Comparison of ENCODE assay signal across 9 cellular contexts in genomic region chr2:237701859-237702370, GRCh38.
DNase-seq lines count a peak whose midpoint lies in the region; ATAC-seq lines count a peak whose summit lies in the region.
"Had no signal": no experiment of that assay in that cellular context is flagged by ENCODE, and none has a peak within 500 bp of the region (broad histone marks: within the 10 kb centered on the region; RNA-seq: fewer than 3 reads in every experiment).

No MANE protein-coding gene starts in this region.

- DNase-seq in NT2/D1 (ENCODE audit: low read depth, low spot score), result no peak
- DNase-seq in effector memory CD4-positive, alpha-beta T cell, result no peak
- DNase-seq in natural killer cell treated with Interleukin-12 subunit alpha and Interleukin-12 subunit beta and Interleukin-15 and Interleukin-18, amount 100 ng/mL, for 72 hours (ENCODE audit: low spot score), result no peak
- no peak for DNase-seq in HuH-7.5 (ENCODE audit: low spot score)
- no peak for DNase-seq in DMS153 (lab: John Stamatoyannopoulos, UW)
- DNase-seq: NCI-H524 treated with DMSO at 0.1 percent for 48 hours had no signal

- H3K4me2 ChIP-seq in BLaER1 treated with 17β-estradiol and CSF1 and Interleukin-3, amounts not matched to agents 10 nM and 100 nM, result peak overlapping the region; percentile 94 to 100 (median 98)

- no peaks in the 10 kb centered on the region for H3K9me3 Mint-ChIP-seq in natural killer cell treated with Interleukin-12 subunit alpha and Interleukin-12 subunit beta and Interleukin-15 and Interleukin-18, amount 100 ng/mL, for 72 hours

- no peaks in the 10 kb centered on the region for H3K27me3 Mint-ChIP-seq in natural killer cell treated with Interleukin-12 subunit alpha and Interleukin-12 subunit beta and Interleukin-15 and Interleukin-18, amount 100 ng/mL, for 72 hours

- H3K4me1 ChIP-seq in BLaER1 treated with 17β-estradiol and CSF1 and Interleukin-3, amounts not matched to agents 10 nM and 100 nM, result peaks cover 100% of the 10 kb centered on the region in 10 experiments
- peaks cover 34% of the 10 kb centered on the region for H3K4me1 ChIP-seq in NT2/D1 (ENCODE audit: insufficient read depth, insufficient read length)
- H3K4me1 ChIP-seq in effector memory CD4-positive, alpha-beta T cell (ENCODE audit: control insufficient read depth, insufficient read depth, low read length, poor library complexity, severe bottlenecking), result peaks cover 91% of the 10 kb centered on the region

- peak overlapping the region; percentile 63 to 99 (median 78) for H3K9ac ChIP-seq in BLaER1 treated with 17β-estradiol and CSF1 and Interleukin-3, amounts not matched to agents 10 nM and 100 nM
- H3K9ac ChIP-seq in NT2/D1 (ENCODE audit: insufficient read length, low read depth), result peak overlapping the region; percentile 29

- no peaks in the 10 kb centered on the region for H3K36me3 Mint-ChIP-seq in natural killer cell treated with Interleukin-12 subunit alpha and Interleukin-12 subunit beta and Interleukin-15 and Interleukin-18, amount 100 ng/mL, for 72 hours

- H3K36me3 ChIP-seq in BLaER1 treated with 17β-estradiol and CSF1 and Interleukin-3, amounts not matched to agents 10 nM and 100 nM, result peaks cover 0 to 28% (median 19%) of the 10 kb centered on the region in 11 experiments; a peak in 16 of 22 replicates
- peaks cover 3% of the 10 kb centered on the region for H3K36me3 ChIP-seq in NT2/D1 (ENCODE audit: insufficient read depth, insufficient read length, low read length)
- H3K36me3 ChIP-seq in effector memory CD4-positive, alpha-beta T cell (ENCODE audit: control insufficient read depth, insufficient read depth, low read length), result no peaks in the 10 kb centered on the region

- peaks cover 80 to 83% of the 10 kb centered on the region in 2 donors for H3K4me1 Mint-ChIP-seq in natural killer cell treated with Interleukin-12 subunit alpha and Interleukin-12 subunit beta and Interleukin-15 and Interleukin-18, amount 100 ng/mL, for 72 hours (ENCODE audit: low read depth in 2 of 2)

- H3K27ac Mint-ChIP-seq in natural killer cell treated with Interleukin-12 subunit alpha and Interleukin-12 subunit beta and Interleukin-15 and Interleukin-18, amount 100 ng/mL, for 72 hours, result peak overlapping the region; percentile 81 to 88

- H4K20me1 ChIP-seq in BLaER1 treated with 17β-estradiol and CSF1 and Interleukin-3, amounts not matched to agents 10 nM and 100 nM, result peaks cover 93 to 100% (median 100%) of the 10 kb centered on the region in 11 experiments

- no peaks in the 10 kb centered on the region for H3K27me3 ChIP-seq in BLaER1 treated with 17β-estradiol and CSF1 and Interleukin-3, amounts not matched to agents 10 nM and 100 nM
- H3K27me3 ChIP-seq in NT2/D1 (ENCODE audit: insufficient read depth, insufficient read length), result no peaks in the 10 kb centered on the region
- no peaks in the 10 kb centered on the region for H3K27me3 ChIP-seq in effector memory CD4-positive, alpha-beta T cell (replicated peaks; ENCODE audit: control insufficient read depth, insufficient read depth, low read length, poor library complexity, severe bottlenecking)

- peak overlapping the region; percentile 23 to 57 (median 46) for H3K4me3 ChIP-seq in BLaER1 treated with 17β-estradiol and CSF1 and Interleukin-3, amounts not matched to agents 10 nM and 100 nM
- H3K4me3 ChIP-seq in NT2/D1 (ENCODE audit: insufficient read length, low read depth), result no peak overlapping the region
- peak overlapping the region; percentile 5 for H3K4me3 ChIP-seq in effector memory CD4-positive, alpha-beta T cell (ENCODE audit: insufficient read depth, low read depth, low read length, poor library complexity, severe bottlenecking)

- ATAC-seq in natural killer cell treated with Interleukin-12 subunit alpha and Interleukin-12 subunit beta and Interleukin-15 and Interleukin-18, amount 100 ng/mL, for 72 hours, result no peak
- no peak for ATAC-seq in GM18907 (IDR thresholded peaks at IDR 0.05; ENCODE audit: unreplicated experiment)
- ATAC-seq in HG03135 (IDR thresholded peaks at IDR 0.05; ENCODE audit: unreplicated experiment), result no peak

- H3K9me3 ChIP-seq in BLaER1 treated with 17β-estradiol and CSF1 and Interleukin-3, amounts not matched to agents 10 nM and 100 nM (replicated peaks in 1 of 11), result no peaks in the 10 kb centered on the region; a peak in 1 of 22 replicates
- no peaks in the 10 kb centered on the region for H3K9me3 ChIP-seq in NT2/D1 (ENCODE audit: insufficient read depth, low read length)
- H3K9me3 ChIP-seq in effector memory CD4-positive, alpha-beta T cell (ENCODE audit: control insufficient read depth, low read length), result no peaks in the 10 kb centered on the region

- H3K4me3 Mint-ChIP-seq in natural killer cell treated with Interleukin-12 subunit alpha and Interleukin-12 subunit beta and Interleukin-15 and Interleukin-18, amount 100 ng/mL, for 72 hours, result peak overlapping the region; percentile 70

- peak overlapping the region; percentile 67 to 97 (median 87) for H3K27ac ChIP-seq in BLaER1 treated with 17β-estradiol and CSF1 and Interleukin-3, amounts not matched to agents 10 nM and 100 nM
- H3K27ac ChIP-seq in effector memory CD4-positive, alpha-beta T cell (ENCODE audit: insufficient read depth, low read length, poor library complexity, severe bottlenecking), result peak overlapping the region; percentile 78
